19 cellular contexts compared by ENCODE assay signal in the genomic region with DNA sequence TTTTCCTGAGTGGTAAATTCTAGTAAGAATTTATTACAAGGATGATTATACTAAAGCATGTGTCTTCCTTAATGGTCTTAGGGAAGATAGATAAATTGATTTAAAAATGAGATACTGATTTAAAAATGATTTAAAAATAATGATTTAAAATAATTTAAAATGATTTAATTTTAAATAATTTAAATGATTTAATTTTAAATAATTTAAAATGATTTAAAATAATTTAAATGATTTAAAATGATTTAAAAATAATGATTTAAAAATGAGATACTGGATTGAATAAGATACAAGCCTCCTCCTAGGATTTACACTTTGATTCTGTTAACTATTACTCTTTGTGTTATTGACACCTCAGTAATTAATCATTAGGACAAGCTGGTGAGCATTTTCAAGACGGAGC. TPM values are rescaled to one million over a fixed set of nuclear protein-coding genes. Genes with fewer than 3 reads are reported as not detected.
DNase-seq lines count a peak whose midpoint lies in the region; ATAC-seq, FAIRE-seq and TF ChIP-seq lines count a peak whose summit lies in the region.
"Had no signal": no experiment of that assay in that cellular context is flagged by ENCODE, and none has a peak within 500 bp of the region (broad histone marks: within the 10 kb centered on the region; RNA-seq: fewer than 3 reads in every experiment).

No MANE protein-coding gene starts in this region.

- no peak overlapping the region for H3K18ac ChIP-seq in H9 (ENCODE audit: insufficient read length, low read depth, low read length)

- CTCF ChIA-PET in WTC11 (lab: Charles Lee), result no interaction called here

- no peaks in the 10 kb centered on the region for H3K27me3 Mint-ChIP-seq in WTC11 (ENCODE audit: low read depth)
- H3K27me3 Mint-ChIP-seq in H9 (ENCODE audit: low read depth), result no peaks in the 10 kb centered on the region
- H3K27me3 Mint-ChIP-seq: B cell had no signal

- FAIRE-seq in G401.6 (lab: Jason Lieb, UNC) (peak; percentile 95), islet of Langerhans (lab: Jason Lieb, UNC) (peak; percentile 13)
- FAIRE-seq: GM12878, HTR-8/SVneo had no signal

- no peak overlapping the region for H2BK12ac ChIP-seq in H9 (ENCODE audit: insufficient read length, low read depth, low read length)

- WGBS in H9 (ENCODE audit: extremely low coverage, insufficient read length, low lambda C conversion rate), result no CpG with 5 or more reads among the region's 1 CpG

- H2BK120ac ChIP-seq in H9 (ENCODE audit: low read depth, low read length, poor library complexity, severe bottlenecking), result no peak overlapping the region

- H3K23me2 ChIP-seq in H9 (ENCODE audit: insufficient read length, low read depth, low read length, poor library complexity, severe bottlenecking), result no peaks in the 10 kb centered on the region

- no peaks in the 10 kb centered on the region for H3K79me1 ChIP-seq in H9 (ENCODE audit: insufficient read depth, low read depth, low read length, poor library complexity, severe bottlenecking)

- TF ChIP-seq CTCF in WTC11 (IDR thresholded peaks at IDR 0.05) (no peak), H9 (conservative IDR thresholded peaks at IDR 0.05) (no peak)

- ATAC-seq in WTC11 (no peak), HG02759 (IDR thresholded peaks at IDR 0.05; ENCODE audit: unreplicated experiment) (no peak), GM19452 (IDR thresholded peaks at IDR 0.05; ENCODE audit: unreplicated experiment) (no peak)
- ATAC-seq: CD8-positive, alpha-beta T cell; GM12878 had no signal

- no peaks in the 10 kb centered on the region for H4K20me1 ChIP-seq in H9 (ENCODE audit: control insufficient read depth, insufficient read depth, insufficient read length)
- H4K20me1 ChIP-seq: BLaER1 treated with 17β-estradiol and CSF1 and Interleukin-3, amounts not matched to agents 10 nM and 100 nM had no signal

- H4K8ac ChIP-seq in H9 (replicated peaks; ENCODE audit: insufficient read length, low read depth, low read length), result no peak overlapping the region

- H3K27ac Mint-ChIP-seq in WTC11, result no peak overlapping the region
- H3K27ac Mint-ChIP-seq in H9, result no peak overlapping the region
- H3K27ac Mint-ChIP-seq: B cell; CD8-positive, alpha-beta T cell had no signal

- H3K79me2 ChIP-seq in H9 (ENCODE audit: insufficient read depth, low read length), result no peaks in the 10 kb centered on the region

- no peak overlapping the region for H4K5ac ChIP-seq in H9 (ENCODE audit: insufficient read length, low read depth, low read length)

- no peak overlapping the region for H2AFZ ChIP-seq in H9 (ENCODE audit: low read length)
- H2AFZ ChIP-seq: GM23248 had no signal

- no peak overlapping the region for H3K14ac ChIP-seq in H9 (ENCODE audit: insufficient read depth, low read length)

- H2AK5ac ChIP-seq in H9 (ENCODE audit: insufficient read length, low read length), result no peak overlapping the region

- H3K4me1 Mint-ChIP-seq in WTC11 (no peaks in the 10 kb centered on the region), H9 (no peaks in the 10 kb centered on the region)
- H3K4me1 Mint-ChIP-seq: B cell had no signal

- H2BK20ac ChIP-seq in H9 (ENCODE audit: low read depth, low read length, poor library complexity, severe bottlenecking), result no peak overlapping the region

- H3K36me3 Mint-ChIP-seq in WTC11, result no peaks in the 10 kb centered on the region
- H3K36me3 Mint-ChIP-seq in H9 (ENCODE audit: insufficient read depth in 1 of 3, low read depth in 3 of 3), result no peaks in the 10 kb centered on the region
- H3K36me3 Mint-ChIP-seq: CD8-positive, alpha-beta T cell had no signal

- H3K27me3 ChIP-seq in H9 (ENCODE audit: insufficient read depth, low read length), result no peaks in the 10 kb centered on the region
- H3K27me3 ChIP-seq: BLaER1 treated with 17β-estradiol and CSF1 and Interleukin-3, amounts not matched to agents 10 nM and 100 nM had no signal

- H3K4me1 ChIP-seq in H9 (ENCODE audit: insufficient read depth, low read length), result no peaks in the 10 kb centered on the region
- H3K4me1 ChIP-seq: BLaER1 treated with 17β-estradiol and CSF1 and Interleukin-3, amounts not matched to agents 10 nM and 100 nM had no signal

- no peak for DNase-seq in WTC11 (ENCODE audit: low spot score)
- no peak for DNase-seq in H9
- no peak for DNase-seq in GM19240 (ENCODE audit: insufficient read length, low spot score)
- DNase-seq: 8988T; Calu3; CD8-positive, alpha-beta T cell; DMS79 treated with DMSO at 0.1 percent for 48 hours; GM23248; HCEC 1CT; IMR-90 had no signal

- no peak overlapping the region for H3K9ac ChIP-seq in H9 (ENCODE audit: extremely low read depth, insufficient read length, low read length)
- H3K9ac ChIP-seq: BLaER1 treated with 17β-estradiol and CSF1 and Interleukin-3, amounts not matched to agents 10 nM and 100 nM; GM23248 had no signal

- POLR2A ChIA-PET in WTC11 (lab: Charles Lee), result no interaction called here

- no peak overlapping the region for H2BK5ac ChIP-seq in H9 (ENCODE audit: insufficient read length, low read length)

- no peaks in the 10 kb centered on the region for H3K9me3 ChIP-seq in H9 (ENCODE audit: control insufficient read depth, low read depth, low read length)
- H3K9me3 ChIP-seq: BLaER1 treated with 17β-estradiol and CSF1 and Interleukin-3, amounts not matched to agents 10 nM and 100 nM had no signal

- no peak overlapping the region for H3K4ac ChIP-seq in H9 (ENCODE audit: low read depth, low read length)

- H3K9me3 Mint-ChIP-seq in WTC11 (no peaks in the 10 kb centered on the region), H9 (no peaks in the 10 kb centered on the region)
- H3K9me3 Mint-ChIP-seq: CD8-positive, alpha-beta T cell had no signal

- no peak overlapping the region for H2BK15ac ChIP-seq in H9 (ENCODE audit: low read depth, low read length)

- H4K91ac ChIP-seq in H9 (ENCODE audit: insufficient read length, low read depth, low read length), result no peak overlapping the region

- H3T11ph ChIP-seq in H9 (ENCODE audit: low read length), result no peak overlapping the region

- no peak overlapping the region for H3K4me2 ChIP-seq in H9 (ENCODE audit: insufficient read depth, insufficient read length, low read length)
- H3K4me2 ChIP-seq: BLaER1 treated with 17β-estradiol and CSF1 and Interleukin-3, amounts not matched to agents 10 nM and 100 nM had no signal

- no peak overlapping the region for H3K27ac ChIP-seq in H9 (ENCODE audit: insufficient read length, low read depth, low read length)
- H3K27ac ChIP-seq: BLaER1 treated with 17β-estradiol and CSF1 and Interleukin-3, amounts not matched to agents 10 nM and 100 nM; GM23248 had no signal

- H3K4me3 Mint-ChIP-seq in WTC11 (no peak overlapping the region), H9 (no peak overlapping the region)
- H3K4me3 Mint-ChIP-seq: B cell; CD8-positive, alpha-beta T cell had no signal

- no peak overlapping the region for H3K23ac ChIP-seq in H9 (ENCODE audit: insufficient read length, low read depth, low read length)

- no peak overlapping the region for H3K56ac ChIP-seq in H9 (ENCODE audit: insufficient read length, low read depth, low read length)

TF ChIP-seq in WTC11, 78 proteins besides CTCF, POLR2A, EP300 and RAD21 (continues in another document):
- no peak for TF ChIP-seq SOX15 (CRISPR knock-in tag; IDR thresholded peaks at IDR 0.05)
- TF ChIP-seq SP1 (CRISPR knock-in tag; conservative IDR thresholded peaks at IDR 0.05), result no peak
- no peak for TF ChIP-seq E2F1 (CRISPR knock-in tag; IDR thresholded peaks at IDR 0.05)
- TF ChIP-seq, protein P1, sequence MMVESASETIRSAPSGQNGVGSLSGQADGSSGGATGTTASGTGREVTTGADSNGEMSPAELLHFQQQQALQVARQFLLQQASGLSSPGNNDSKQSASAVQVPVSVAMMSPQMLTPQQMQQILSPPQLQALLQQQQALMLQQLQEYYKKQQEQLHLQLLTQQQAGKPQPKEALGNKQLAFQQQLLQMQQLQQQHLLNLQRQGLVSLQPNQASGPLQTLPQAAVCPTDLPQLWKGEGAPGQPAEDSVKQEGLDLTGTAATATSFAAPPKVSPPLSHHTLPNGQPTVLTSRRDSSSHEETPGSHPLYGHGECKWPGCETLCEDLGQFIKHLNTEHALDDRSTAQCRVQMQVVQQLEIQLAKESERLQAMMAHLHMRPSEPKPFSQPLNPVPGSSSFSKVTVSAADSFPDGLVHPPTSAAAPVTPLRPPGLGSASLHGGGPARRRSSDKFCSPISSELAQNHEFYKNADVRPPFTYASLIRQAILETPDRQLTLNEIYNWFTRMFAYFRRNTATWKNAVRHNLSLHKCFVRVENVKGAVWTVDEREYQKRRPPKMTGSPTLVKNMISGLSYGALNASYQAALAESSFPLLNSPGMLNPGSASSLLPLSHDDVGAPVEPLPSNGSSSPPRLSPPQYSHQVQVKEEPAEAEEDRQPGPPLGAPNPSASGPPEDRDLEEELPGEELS (CRISPR knock-in tag; IDR thresholded peaks at IDR 0.05), result no peak
- TF ChIP-seq OVOL2 (CRISPR knock-in tag; IDR thresholded peaks at IDR 0.05; ENCODE audit: borderline replicate concordance), result no peak

RNA-seq across cellular contexts. Expression of gene COX7B2, which starts 59.0 kb away (rescaled TPM):
- total RNA-seq in WTC11 (2021), result not detected in 3 replicates
- not detected in 2 replicates for total RNA-seq in H9 (2021)
- total RNA-seq: B cell; Calu3; CD8-positive, alpha-beta T cell; GM12878; GM23248; H4; IMR-90 had no signal
